ENCODE assay signal across 8 cellular contexts in genomic region chr3:196739671-196740475, GRCh38. TPM values are rescaled to one million over a fixed set of nuclear protein-coding genes. Genes with fewer than 3 reads are reported as not detected.
A peak's percentile ranks its signal among the peaks of the same experiment; 100 is the strongest.
DNase-seq lines count a peak whose midpoint lies in the region; ATAC-seq and TF ChIP-seq lines count a peak whose summit lies in the region.

PAK2 (plus strand) TSS chr3:196739857; CDS start chr3:196782647, 42,790 bp downstream.

- H3K4me1 ChIP-seq in heart left ventricle (peaks cover 0 to 44% (median 18%) of the 10 kb centered on the region in 12 donors), tibial nerve (peaks cover 0 to 38% (median 15%) of the 10 kb centered on the region in 4 donors)

- H3K27me3 Mint-ChIP-seq in T-helper 1 cell treated with Interleukin-12 subunit alpha and Interleukin-12 subunit beta and Interleukin-4 antibody, amounts not matched to agents 30 μg/mL and 1 μg/mL, for 36 hours (ENCODE audit: low read depth) = no peaks in the 10 kb centered on the region

- ATAC-seq in HG02884 (IDR thresholded peaks at IDR 0.05; ENCODE audit: unreplicated experiment) (peak; percentile 87), heart left ventricle (peak; percentile 96 to 98 (median 98))

- H3K9me3 ChIP-seq in heart left ventricle (no peaks in the 10 kb centered on the region), tibial nerve (no peaks in the 10 kb centered on the region)

- H3K27ac ChIP-seq in heart left ventricle (peak within 1 kb of the TSS; percentile 90 to 99 (median 96)), tibial nerve (peak within 1 kb of the TSS; percentile 93 to 98 (median 96))

- peak in 1 of 2 donors; percentile 36 for TF ChIP-seq POLR2A in heart left ventricle (IDR thresholded peaks at IDR 0.05)
- peak in 1 of 2 donors; percentile 60 for TF ChIP-seq POLR2A in tibial nerve (IDR thresholded peaks at IDR 0.05)

- DNase-seq in GM13977 (ENCODE audit: low spot score) (peak; percentile 93), NCI-H187 (lab: John Stamatoyannopoulos, UW) (peak; percentile 70 to 82), amniotic epithelial cell (ENCODE audit: low read depth) (peak; percentile 81), heart left ventricle (peak; percentile 94 to 97 (median 95)), pons (ENCODE audit: low spot score) (peak; percentile 94), tibial nerve (ENCODE audit: low spot score in 2 of 2) (peak; percentile 79 to 84)

- H3K27me3 ChIP-seq in heart left ventricle (no peaks in the 10 kb centered on the region), tibial nerve (no peaks in the 10 kb centered on the region)

- peak within 1 kb of the TSS; percentile 99 for H3K27ac Mint-ChIP-seq in T-helper 1 cell treated with Interleukin-12 subunit alpha and Interleukin-12 subunit beta and Interleukin-4 antibody, amounts not matched to agents 30 μg/mL and 1 μg/mL, for 36 hours

- peaks cover 14% of the 10 kb centered on the region for H3K36me3 Mint-ChIP-seq in T-helper 1 cell treated with Interleukin-12 subunit alpha and Interleukin-12 subunit beta and Interleukin-4 antibody, amounts not matched to agents 30 μg/mL and 1 μg/mL, for 36 hours (ENCODE audit: low read depth)

- H3K4me3 ChIP-seq in heart left ventricle = peak within 1 kb of the TSS; percentile 64 to 99 (median 90)
- peak within 1 kb of the TSS; percentile 68 to 96 (median 91) for H3K4me3 ChIP-seq in tibial nerve

- H3K4me3 Mint-ChIP-seq in T-helper 1 cell treated with Interleukin-12 subunit alpha and Interleukin-12 subunit beta and Interleukin-4 antibody, amounts not matched to agents 30 μg/mL and 1 μg/mL, for 36 hours = peak within 1 kb of the TSS; percentile 100

- WGBS in heart left ventricle, 4 donors = 1% methylated on average over 30 to 85 of the region's 85 CpGs
- whole genome bisulfite sequencing in tibial nerve, 2 donors = 0 to 1% methylated on average over 46 to 61 of the region's 85 CpGs

- intact Hi-C loops in heart left ventricle (cut with DNase I) = loop anchor here in 2 of 10 donors (2.0 to 10.0 kb wide), 3 partner anchors 27 to 205 kb away; partner anchors contain the start of genes CEP19 (in 2 of the 2), PIGX (in 2 of the 2), NCBP2 (in 1 of the 2) and SENP5 (in 1 of the 2)

- peak; percentile 44 to 93 for TF ChIP-seq EP300 in tibial nerve (IDR thresholded peaks at IDR 0.05)

- no peak for TF ChIP-seq CTCF in GM13977 (IDR thresholded peaks at IDR 0.05; ENCODE audit: extremely low read depth, insufficient read depth, missing control alignments)
- peak in 4 of 12 donors; percentile 6 to 41 (median 14) for TF ChIP-seq CTCF in heart left ventricle (IDR thresholded peaks at IDR 0.05)
- TF ChIP-seq CTCF in tibial nerve (IDR thresholded peaks at IDR 0.05) = peak in 3 of 5 experiments; percentile 4 to 38 (median 24)

- H3K9me3 Mint-ChIP-seq in T-helper 1 cell treated with Interleukin-12 subunit alpha and Interleukin-12 subunit beta and Interleukin-4 antibody, amounts not matched to agents 30 μg/mL and 1 μg/mL, for 36 hours = peaks cover 4% of the 10 kb centered on the region

- in situ Hi-C loops in GM13977 (cut with MboI; ENCODE audit: low pct_unique_long_range_greater_than_20kb, low sequenced_read_pairs, unreplicated experiment) = no loop called here

- H3K36me3 ChIP-seq in heart left ventricle (peaks cover 0 to 1% (median 0%) of the 10 kb centered on the region in 9 donors), tibial nerve (peaks cover 0 to 6% (median 0%) of the 10 kb centered on the region in 3 donors)

- peaks cover 23% of the 10 kb centered on the region for H3K4me1 Mint-ChIP-seq in T-helper 1 cell treated with Interleukin-12 subunit alpha and Interleukin-12 subunit beta and Interleukin-4 antibody, amounts not matched to agents 30 μg/mL and 1 μg/mL, for 36 hours (ENCODE audit: low read depth)

RNA-seq across cellular contexts. Expression of gene PAK2, which starts in this region (rescaled TPM):
- 10 to 100 TPM; 39.2 to 67.8 (median 52.9) TPM for total RNA-seq in heart left ventricle
- 10 to 100 TPM; 17.0 to 30.3 TPM for polyA plus RNA-seq in heart left ventricle
- total RNA-seq in tibial nerve = 10 to 100 TPM; 43.3 to 75.6 (median 49.8) TPM

Comparison
In these comparisons a context has a peak if more than half of its experiments do, and no peak if none do; other contexts are left out.
1. Peak in every context shown above with its lines: DNase-seq, ATAC-seq, H3K4me3 ChIP-seq and H3K27ac ChIP-seq.